Comparison of ENCODE assay signal across 7 cellular contexts in genomic region chr4:3765271-3766206, GRCh38. TPM values are rescaled to one million over a fixed set of nuclear protein-coding genes. Genes with fewer than 3 reads are reported as not detected.
DNase-seq lines count a peak whose midpoint lies in the region; TF ChIP-seq lines count a peak whose summit lies in the region.

No MANE protein-coding gene starts in this region.

- H3K4me3 Mint-ChIP-seq in nephron progenitor cell = peak overlapping the region; percentile 74

- peaks cover 46% of the 10 kb centered on the region for H3K27me3 Mint-ChIP-seq in nephron progenitor cell (ENCODE audit: low read depth, poor library complexity)

- peak overlapping the region; percentile 72 for H3K4me3 ChIP-seq in GM23248
- H3K4me3 ChIP-seq in NT2/D1 (ENCODE audit: insufficient read length, low read depth) = peak overlapping the region; percentile 64
- H3K4me3 ChIP-seq in epithelial cell of proximal tubule (ENCODE audit: low read depth, low read length) = peak overlapping the region; percentile 38
- H3K4me3 ChIP-seq in effector memory CD4-positive, alpha-beta T cell (ENCODE audit: insufficient read depth, low read depth, low read length, poor library complexity, severe bottlenecking) = no peak overlapping the region

- peak; percentile 18 for TF ChIP-seq CTCF in epithelial cell of proximal tubule (conservative IDR thresholded peaks at IDR 0.05; ENCODE audit: low read depth, low read length)
- no peak for TF ChIP-seq CTCF in nephron progenitor cell (IDR thresholded peaks at IDR 0.05)

- H3K9me2 ChIP-seq in GM23248 (ENCODE audit: insufficient read depth) = no peaks in the 10 kb centered on the region

- no peaks in the 10 kb centered on the region for H3K36me3 Mint-ChIP-seq in nephron progenitor cell (ENCODE audit: low read depth)

- in situ Hi-C loops in GM23248 (cut with MboI) = no loop called here

- H3F3A ChIP-seq in GM23248 (ENCODE audit: insufficient read depth) = no peaks in the 10 kb centered on the region

- peak overlapping the region; percentile 21; the same call in 1 of the 2 replicates for H3K9ac ChIP-seq in GM23248
- peak overlapping the region; percentile 85 for H3K9ac ChIP-seq in NT2/D1 (ENCODE audit: insufficient read length, low read depth)

- peaks cover 18% of the 10 kb centered on the region for H3K4me1 Mint-ChIP-seq in nephron progenitor cell

- peak overlapping the region; percentile 68 for H3K4me2 ChIP-seq in GM23248 (ENCODE audit: unreplicated experiment)

- DNase-seq in GM23248 (peak; percentile 77), NT2/D1 (ENCODE audit: low read depth, low spot score) (no peak), epithelial cell of proximal tubule (ENCODE audit: low read depth) (no peak), nephron progenitor cell (peak; percentile 80), NCI-H2171 treated with DMSO at 0.1 percent for 48 hours (lab: John Stamatoyannopoulos, UW) (no peak), NCI-H774 (lab: John Stamatoyannopoulos, UW) (no peak)
- no peak for DNase-seq in effector memory CD4-positive, alpha-beta T cell

- WGBS in GM23248 (ENCODE audit: low coverage in 1 of 2, low lambda C conversion rate in 2 of 2, missing lambda C conversion rate in 2 of 2), 2 experiments = 3% methylated on average over 43 to 48 of the region's 135 CpGs

- H3K9me3 ChIP-seq in GM23248 (ENCODE audit: low read depth) (no peaks in the 10 kb centered on the region), NT2/D1 (ENCODE audit: insufficient read depth, low read length) (peaks cover 4% of the 10 kb centered on the region; the same call in 1 of the 2 replicates)
- no peaks in the 10 kb centered on the region for H3K9me3 ChIP-seq in effector memory CD4-positive, alpha-beta T cell (ENCODE audit: control insufficient read depth, low read length)

- H3K79me2 ChIP-seq in GM23248 (ENCODE audit: insufficient read depth) = no peaks in the 10 kb centered on the region

- no peak overlapping the region for H3K27ac Mint-ChIP-seq in nephron progenitor cell

- no peaks in the 10 kb centered on the region for H3K9me3 Mint-ChIP-seq in nephron progenitor cell

- H3K36me3 ChIP-seq in GM23248 (ENCODE audit: low read depth) = no peaks in the 10 kb centered on the region
- H3K36me3 ChIP-seq in NT2/D1 (ENCODE audit: insufficient read depth, insufficient read length, low read length) = peaks cover 4% of the 10 kb centered on the region
- H3K36me3 ChIP-seq in effector memory CD4-positive, alpha-beta T cell (ENCODE audit: control insufficient read depth, insufficient read depth, low read length) = no peaks in the 10 kb centered on the region

- peak overlapping the region; percentile 78 for H2AFZ ChIP-seq in GM23248

- H4K20me1 ChIP-seq in GM23248 (ENCODE audit: insufficient read depth) = no peaks in the 10 kb centered on the region

- no peaks in the 10 kb centered on the region for H3K4me1 ChIP-seq in GM23248 (ENCODE audit: insufficient read depth)
- H3K4me1 ChIP-seq in NT2/D1 (ENCODE audit: insufficient read depth, insufficient read length) = peaks cover 30% of the 10 kb centered on the region
- H3K4me1 ChIP-seq in effector memory CD4-positive, alpha-beta T cell (ENCODE audit: control insufficient read depth, insufficient read depth, low read length, poor library complexity, severe bottlenecking) = no peaks in the 10 kb centered on the region

- peaks cover 29% of the 10 kb centered on the region for H3K27me3 ChIP-seq in GM23248 (replicated peaks; ENCODE audit: insufficient read depth)
- H3K27me3 ChIP-seq in NT2/D1 (ENCODE audit: insufficient read depth, insufficient read length) = peaks cover 21% of the 10 kb centered on the region
- no peaks in the 10 kb centered on the region for H3K27me3 ChIP-seq in effector memory CD4-positive, alpha-beta T cell (replicated peaks; ENCODE audit: control insufficient read depth, insufficient read depth, low read length, poor library complexity, severe bottlenecking)

- no peak overlapping the region for H3K27ac ChIP-seq in GM23248
- no peak overlapping the region for H3K27ac ChIP-seq in effector memory CD4-positive, alpha-beta T cell (ENCODE audit: insufficient read depth, low read length, poor library complexity, severe bottlenecking)

RNA-seq across cellular contexts. Expression of gene ADRA2C, which starts 0.6 kb away (rescaled TPM):
- 2.2 and 3.9 TPM in 2 replicates for total RNA-seq in GM23248 (2014; rRNA removed; shearing (Covaris generic))
- 0.09 and 0.14 TPM in 2 replicates for polyA plus RNA-seq in GM23248 (2016; fragmentation: Nextera tagmentation; extraction: Ambion mirVana)
- total RNA-seq in epithelial cell of proximal tubule = 0.94 TPM in 1 of 2 replicates, not detected in the other

Comparison
In these comparisons a context has a peak if more than half of its experiments do, and no peak if none do; other contexts are left out.
1. DNase-seq: peak in GM23248 (single experiment) and nephron progenitor cell (single experiment); none in NT2/D1 (single experiment), epithelial cell of proximal tubule (single experiment), NCI-H2171 treated with DMSO at 0.1 percent for 48 hours (single experiment), effector memory CD4-positive, alpha-beta T cell (0 of 3) and NCI-H774 (single experiment).